Comparison of ENCODE assay signal across 10 cellular contexts in genomic region chr17:44008205-44008909, GRCh38. TPM values are rescaled to one million over a fixed set of nuclear protein-coding genes. Genes with fewer than 3 reads are reported as not detected.
DNase-seq lines count a peak whose midpoint lies in the region; ATAC-seq and TF ChIP-seq lines count a peak whose summit lies in the region.
"Had no signal": no experiment of that assay in that cellular context is flagged by ENCODE, and none has a peak within 500 bp of the region (broad histone marks: within the 10 kb centered on the region; RNA-seq: fewer than 3 reads in every experiment).

No MANE protein-coding gene starts in this region.

- H3K27me3 Mint-ChIP-seq in activated CD4-positive, alpha-beta T cell treated with anti-CD3 and anti-CD28 coated beads for 36 hours, result peaks cover 17% of the 10 kb centered on the region

- peaks cover 30% of the 10 kb centered on the region for H3K36me3 ChIP-seq in SJSA1
- peaks cover 0 to 46% (median 0%) of the 10 kb centered on the region in 3 donors for H3K36me3 ChIP-seq in esophagus squamous epithelium
- peaks cover 9 to 21% (median 17%) of the 10 kb centered on the region in 3 donors for H3K36me3 ChIP-seq in skeletal muscle tissue (ENCODE audit: control insufficient read depth in 3 of 3, insufficient read depth in 3 of 3, low read length in 3 of 3)

- H3K4me3 Mint-ChIP-seq in activated CD4-positive, alpha-beta T cell treated with anti-CD3 and anti-CD28 coated beads for 36 hours, result peak overlapping the region; percentile 78

- H3K4me3 ChIP-seq in SJSA1 (peak overlapping the region; percentile 58), esophagus squamous epithelium (peak overlapping the region in 1 of 4 donors; percentile 77), skeletal muscle tissue (ENCODE audit: low read length in 3 of 3) (peak overlapping the region; percentile 71 to 78 (median 73))

- H3K9ac ChIP-seq in skeletal muscle tissue (ENCODE audit: low read depth in 1 of 3, low read length in 3 of 3), result no peak overlapping the region

- H3K9me3 Mint-ChIP-seq in activated CD4-positive, alpha-beta T cell treated with anti-CD3 and anti-CD28 coated beads for 36 hours (ENCODE audit: low read depth), result no peaks in the 10 kb centered on the region

- H3K36me3 Mint-ChIP-seq in activated CD4-positive, alpha-beta T cell treated with anti-CD3 and anti-CD28 coated beads for 36 hours (ENCODE audit: low read depth), result peaks cover 21% of the 10 kb centered on the region

- CTCF ChIA-PET in activated CD4-positive, alpha-beta T cell treated with anti-CD3 and anti-CD28 coated beads for 36 hours (lab: Charles Lee), result interaction anchor here (0.5 to 1.7 kb wide), 12 partner anchors 9 to 492 kb away, joined by 3 to 9 read pairs (median 3); no protein-coding TSS in a partner anchor

- POLR2A ChIA-PET in activated CD4-positive, alpha-beta T cell treated with anti-CD3 and anti-CD28 coated beads for 36 hours (lab: Charles Lee), result no interaction called here

- DNase-seq in activated CD4-positive, alpha-beta T cell treated with anti-CD3 and anti-CD28 coated beads for 36 hours, result no peak
- no peak for DNase-seq in activated CD4-positive, alpha-beta T cell treated with anti-CD3 and anti-CD28 coated beads, Interleukin-2, amount 50 U/mL, for 1 hour
- no peak for DNase-seq in SJSA1 (ENCODE audit: low read depth in 1 of 2, low spot score in 2 of 2)
- no peak for DNase-seq in esophagus squamous epithelium (lab: John Stamatoyannopoulos, UW)
- no peak for DNase-seq in SIG-M5 treated with dmso at 0.1 percent for 504 hours (lab: John Stamatoyannopoulos, UW; ENCODE audit: unreplicated experiment)
- DNase-seq in COR-L47 (lab: John Stamatoyannopoulos, UW), result no peak
- DNase-seq in omental fat pad (ENCODE audit: low spot score), result no peak
- DNase-seq: NCI-H1694 treated with DMSO at 0.1 percent for 48 hours, tibial artery had no signal

- H3K4me1 Mint-ChIP-seq in activated CD4-positive, alpha-beta T cell treated with anti-CD3 and anti-CD28 coated beads for 36 hours, result peaks cover 21% of the 10 kb centered on the region

- TF ChIP-seq CTCF in esophagus squamous epithelium (IDR thresholded peaks at IDR 0.05) (no peak), omental fat pad (IDR thresholded peaks at IDR 0.05) (no peak)

- 66 to 67% methylated on average over 5 of the region's 6 CpGs for WGBS in esophagus squamous epithelium, 2 donors

- intact Hi-C loops in activated CD4-positive, alpha-beta T cell treated with anti-CD3 and anti-CD28 coated beads for 36 hours (cut with DNase I, micrococcal nuclease), result no loop called here
- intact Hi-C loops in esophagus squamous epithelium (cut with DNase I), result no loop called here

- peak overlapping the region; percentile 53 for H3K27ac Mint-ChIP-seq in activated CD4-positive, alpha-beta T cell treated with anti-CD3 and anti-CD28 coated beads for 36 hours

- no peak overlapping the region for H3K27ac ChIP-seq in SJSA1
- H3K27ac ChIP-seq in esophagus squamous epithelium, result peak overlapping the region in 3 of 4 donors; percentile 68 to 90 (median 84)
- H3K27ac ChIP-seq in skeletal muscle tissue (ENCODE audit: low read depth, low read length), result no peak overlapping the region
- H3K27ac ChIP-seq: tibial artery had no signal

- no peaks in the 10 kb centered on the region for H3K27me3 ChIP-seq in SJSA1 (replicated peaks)
- H3K27me3 ChIP-seq in esophagus squamous epithelium, result peaks cover 4 to 31% (median 9%) of the 10 kb centered on the region in 4 donors
- peaks cover 28 to 48% (median 33%) of the 10 kb centered on the region in 3 donors for H3K27me3 ChIP-seq in skeletal muscle tissue (ENCODE audit: control insufficient read depth in 3 of 3, insufficient read depth in 3 of 3, low read length in 3 of 3)

- TF ChIP-seq POLR2A in esophagus squamous epithelium (IDR thresholded peaks at IDR 0.05), result no peak

- ATAC-seq in activated CD4-positive, alpha-beta T cell treated with anti-CD3 and anti-CD28 coated beads for 36 hours, result no peak
- ATAC-seq in omental fat pad (ENCODE audit: low FRiP score), result no peak

- H3K4me1 ChIP-seq in SJSA1 (replicated peaks) (peaks cover 63% of the 10 kb centered on the region), esophagus squamous epithelium (peaks cover 29 to 56% (median 34%) of the 10 kb centered on the region in 3 donors), skeletal muscle tissue (ENCODE audit: control insufficient read depth in 3 of 3, insufficient read depth in 3 of 3, low read length in 3 of 3) (peaks cover 28 to 38% (median 34%) of the 10 kb centered on the region in 3 donors)

- no peaks in the 10 kb centered on the region for H3K9me3 ChIP-seq in SJSA1 (replicated peaks)
- no peaks in the 10 kb centered on the region for H3K9me3 ChIP-seq in esophagus squamous epithelium
- H3K9me3 ChIP-seq in skeletal muscle tissue (ENCODE audit: control insufficient read depth in 3 of 3, low read length in 3 of 3), result no peaks in the 10 kb centered on the region
- H3K9me3 ChIP-seq: tibial artery had no signal

RNA-seq across cellular contexts. Expression of gene NAGS, which starts 3.9 kb away (rescaled TPM):
- total RNA-seq in activated CD4-positive, alpha-beta T cell treated with anti-CD3 and anti-CD28 coated beads for 36 hours, result 1 to 10 TPM; 1.3 to 1.5 TPM
- 2.8 and 3.3 TPM in 2 replicates for total RNA-seq in SJSA1 (2014; rRNA removed; shearing (Covaris generic))
- 1 to 10 TPM in 3 of 4 donors, under 1 TPM in 1; 0.64 to 2.7 (median 2.1) TPM for total RNA-seq in esophagus squamous epithelium
- total RNA-seq in skeletal muscle tissue, result under 0.01 TPM
- total RNA-seq in omental fat pad, result 1 to 10 TPM in 1 of 4 donors, under 1 TPM in 3; 0.37 to 1.6 (median 0.77) TPM

RNA-seq across cellular contexts. Expression of gene TMEM101, which starts 6.4 kb away (rescaled TPM):
- 10 to 100 TPM; 17.6 to 22.7 TPM for total RNA-seq in activated CD4-positive, alpha-beta T cell treated with anti-CD3 and anti-CD28 coated beads for 36 hours
- total RNA-seq in SJSA1 (2014; rRNA removed; shearing (Covaris generic)), result 77.4 and 78.7 TPM in 2 replicates
- total RNA-seq in esophagus squamous epithelium, result 10 to 100 TPM; 20.6 to 40.8 (median 34.1) TPM
- 67.3 TPM for total RNA-seq in skeletal muscle tissue
- total RNA-seq in omental fat pad, result 10 to 100 TPM; 17.3 to 37.0 (median 26.8) TPM

RNA-seq across cellular contexts. Expression of gene PYY, which starts 54.6 kb away (rescaled TPM):
- total RNA-seq in activated CD4-positive, alpha-beta T cell treated with anti-CD3 and anti-CD28 coated beads for 36 hours, result not detected
- total RNA-seq in SJSA1 (2014; rRNA removed; shearing (Covaris generic)), result not detected in 2 replicates
- total RNA-seq in esophagus squamous epithelium (not detected), skeletal muscle tissue (not detected), omental fat pad (not detected)

RNA-seq across cellular contexts. Expression of gene LSM12, which starts 58.1 kb away (rescaled TPM):
- 100 to 1,000 TPM in 1 of 2 experiments, 10 to 100 TPM in 1; 93.1 to 102 TPM for total RNA-seq in activated CD4-positive, alpha-beta T cell treated with anti-CD3 and anti-CD28 coated beads for 36 hours
- total RNA-seq in SJSA1 (2014; rRNA removed; shearing (Covaris generic)), result 44.0 and 69.7 TPM in 2 replicates
- total RNA-seq in esophagus squamous epithelium, result 10 to 100 TPM; 27.3 to 44.3 (median 36.9) TPM
- 13.6 TPM for total RNA-seq in skeletal muscle tissue
- total RNA-seq in omental fat pad, result 10 to 100 TPM; 24.6 to 52.9 (median 47.4) TPM

Comparison
In these comparisons a context has a peak if more than half of its experiments do, and no peak if none do; other contexts are left out.
1. H3K27ac ChIP-seq: peak in esophagus squamous epithelium (3 of 4); none in SJSA1 (single experiment) and skeletal muscle tissue (single experiment).